In genomic region chr22:42438293-42438650, GRCh38 we compare ENCODE assay signal across 11 cellular contexts. TPM values are rescaled to one million over a fixed set of nuclear protein-coding genes. Genes with fewer than 3 reads are reported as not detected.
A peak's percentile ranks its signal among the peaks of the same experiment; 100 is the strongest.
DNase-seq lines count a peak whose midpoint lies in the region; ATAC-seq, FAIRE-seq and TF ChIP-seq lines count a peak whose summit lies in the region.
"Had no signal": no experiment of that assay in that cellular context is flagged by ENCODE, and none has a peak within 500 bp of the region (broad histone marks: within the 10 kb centered on the region; RNA-seq: fewer than 3 reads in every experiment).

No MANE protein-coding gene starts in this region.

- H3K27ac Mint-ChIP-seq in Calu3 (ENCODE audit: unreplicated experiment): no peak overlapping the region
- H3K27ac Mint-ChIP-seq: natural killer cell treated with Interleukin-12 subunit alpha and Interleukin-12 subunit beta and Interleukin-15 and Interleukin-18, amount 100 ng/mL, for 72 hours had no signal

- TF ChIP-seq EP300 in K562 (IDR thresholded peaks at IDR 0.05; ENCODE audit: low read length): no peak

- ATAC-seq in K562 (no peak), mucosa of descending colon (peak; percentile 2)

- CTCF ChIA-PET in Calu3 (lab: Charles Lee): interaction anchor here (0.5 to 1.1 kb wide), 3 partner anchors 68 to 347 kb away, joined by 3 to 4 read pairs (median 4); partner anchors contain the start of gene NDUFA6
- CTCF ChIA-PET in K562 (lab: Yijun Ruan, JAX; ENCODE audit: low intra/inter-chr PET ratio): interaction anchor here (1.2 to 4.2 kb wide), 3 partner anchors 36 to 270 kb away, joined by 4 to 48 read pairs (median 7); no protein-coding TSS in a partner anchor

- H3K4me1 Mint-ChIP-seq in Calu3 (ENCODE audit: low read depth, unreplicated experiment): peaks cover 23% of the 10 kb centered on the region

- H3K36me3 ChIP-seq in HAP-1 (replicated peaks) (no peaks in the 10 kb centered on the region), K562 (ENCODE audit: control insufficient read depth, insufficient read depth, low read length) (no peaks in the 10 kb centered on the region), mucosa of descending colon (ENCODE audit: low read depth) (no peaks in the 10 kb centered on the region)
- H3K36me3 ChIP-seq: suprapubic skin had no signal

- H3K9me1 ChIP-seq in K562 (ENCODE audit: control insufficient read depth, insufficient read depth, low read length): no peaks in the 10 kb centered on the region

- POLR2A ChIA-PET in K562 (lab: Yijun Ruan, JAX): interaction anchor here (0.6 kb wide), 1 partner anchor 123 kb away, joined by 3 read pairs; no protein-coding TSS in a partner anchor

- H4K20me1 ChIP-seq in K562 (replicated peaks; ENCODE audit: control insufficient read depth, insufficient read depth, low read length): no peaks in the 10 kb centered on the region

- H3K4me2 ChIP-seq in K562 (ENCODE audit: insufficient read depth, low read length): peak overlapping the region; percentile 67; the same call in 1 of the 2 replicates

- no peaks in the 10 kb centered on the region for H3K9me3 Mint-ChIP-seq in Calu3 (ENCODE audit: low read depth, unreplicated experiment)
- H3K9me3 Mint-ChIP-seq: natural killer cell treated with Interleukin-12 subunit alpha and Interleukin-12 subunit beta and Interleukin-15 and Interleukin-18, amount 100 ng/mL, for 72 hours had no signal

- H3K79me2 ChIP-seq in K562 (ENCODE audit: control insufficient read depth, insufficient read depth, low read length): no peaks in the 10 kb centered on the region

- DNase-seq in Calu3: no peak
- DNase-seq in HAP-1 (ENCODE audit: low spot score in 2 of 2): peak; percentile 10 to 44
- DNase-seq in K562 (ENCODE audit: extremely low read depth in 1 of 4, low spot score in 3 of 4): no peak
- no peak for DNase-seq in mucosa of descending colon
- no peak for DNase-seq in head of caudate nucleus
- no peak for DNase-seq in G401 (ENCODE audit: low spot score)
- no peak for DNase-seq in CD1c-positive myeloid dendritic cell (ENCODE audit: extremely low spot score)
- DNase-seq: activated CD4-positive, alpha-beta T cell treated with anti-CD3 and anti-CD28 coated beads, Interleukin-2, amount 50 U/mL, for 4 hours; NCI-H2107 had no signal

- in situ Hi-C loops in HAP-1 (cut with MboI; ENCODE audit: low sequenced_read_pairs): loop anchor here (10.0 kb wide), 2 partner anchors 343 to 473 kb away; partner anchors contain the start of genes NDUFA6 and SEPTIN3
- in situ Hi-C loops in K562 (cut with MboI): loop anchor here (25.0 kb wide), 1 partner anchor 476 kb away; the partner anchor contains the start of genes SEPTIN3 and SMIM45
- in situ Hi-C loops in G401 (cut with HindIII; ENCODE audit: low sequenced_read_pairs): no loop called here

- H2AFZ ChIP-seq in K562 (ENCODE audit: low read depth, low read length): peak overlapping the region; percentile 59; the same call in 1 of the 2 replicates

- 57% methylated on average over 3 of the region's 12 CpGs for WGBS in K562 (ENCODE audit: insufficient coverage, low coverage, missing lambda C conversion rate)

- no peak for FAIRE-seq in K562 (lab: Jason Lieb, UNC)

- TF ChIP-seq RAD21 in K562 (CRISPR knock-in tag; conservative IDR thresholded peaks at IDR 0.05 in 1 of 2, IDR thresholded peaks at IDR 0.05 in 1 of 2): no peak

- peak overlapping the region; percentile 72 for H3K4me3 Mint-ChIP-seq in Calu3 (ENCODE audit: low read depth, unreplicated experiment)

- H3K36me3 Mint-ChIP-seq in Calu3 (ENCODE audit: insufficient read depth, unreplicated experiment): peaks cover 15% of the 10 kb centered on the region
- H3K36me3 Mint-ChIP-seq: natural killer cell treated with Interleukin-12 subunit alpha and Interleukin-12 subunit beta and Interleukin-15 and Interleukin-18, amount 100 ng/mL, for 72 hours had no signal

- intact Hi-C loops in Calu3 (cut with micrococcal nuclease; ENCODE audit: unreplicated experiment): loop anchor here (5.0 kb wide), 1 partner anchor 471 kb away; the partner anchor contains the start of gene SEPTIN3
- intact Hi-C loops in K562 (cut with micrococcal nuclease): loop anchor here (5.0 to 10.0 kb wide), 2 partner anchors 36 to 63 kb away; no protein-coding TSS in a partner anchor
- intact Hi-C loops in mucosa of descending colon (cut with DNase I, micrococcal nuclease): loop anchor here in 1 of 2 donors (10.0 kb wide), 1 partner anchor 273 kb away; no protein-coding TSS in a partner anchor
- intact Hi-C loops in head of caudate nucleus (cut with DNase I): loop anchor here (5.0 to 10.0 kb wide), 3 partner anchors 93 to 343 kb away; partner anchors contain the start of gene NDUFA6

- no peaks in the 10 kb centered on the region for H3K9me3 ChIP-seq in HAP-1
- H3K9me3 ChIP-seq in K562 (replicated peaks; ENCODE audit: control insufficient read depth, insufficient read depth, low read depth, low read length): no peaks in the 10 kb centered on the region
- no peaks in the 10 kb centered on the region for H3K9me3 ChIP-seq in mucosa of descending colon
- H3K9me3 ChIP-seq: suprapubic skin had no signal

- no peak overlapping the region for H3K27ac ChIP-seq in K562 (ENCODE audit: extremely low read depth, low read depth, low read length)
- H3K27ac ChIP-seq: suprapubic skin had no signal

- BruUV-seq in Calu3 (replicated peaks; lab: Mats Ljungman, UMichigan) (no TSS peak), K562 (replicated peaks; lab: Mats Ljungman, UMichigan) (no TSS peak)

- peak overlapping the region in 1 of 2 experiments; percentile 68; a peak in 1 of 4 replicates for H3K9ac ChIP-seq in K562 (ENCODE audit: insufficient read depth in 1 of 2, low read depth in 2 of 2, low read length in 2 of 2)

- no peak for TF ChIP-seq POLR2A in K562 (conservative IDR thresholded peaks at IDR 0.05)

- peaks cover 13% of the 10 kb centered on the region for H3K27me3 Mint-ChIP-seq in Calu3 (ENCODE audit: unreplicated experiment)

- H3K4me3 ChIP-seq in HAP-1: no peak overlapping the region; the same call in 1 of the 2 replicates
- H3K4me3 ChIP-seq in K562: no peak overlapping the region
- H3K4me3 ChIP-seq in mucosa of descending colon: no peak overlapping the region

- TF ChIP-seq CTCF in Calu3 (IDR thresholded peaks at IDR 0.05; ENCODE audit: unreplicated experiment) (no peak), K562 (IDR thresholded peaks at IDR 0.05 in 2 of 3, conservative IDR thresholded peaks at IDR 0.05 in 1 of 3; ENCODE audit: insufficient read depth in 2 of 3, low read depth in 1 of 3, low read length in 3 of 3) (no peak), mucosa of descending colon (IDR thresholded peaks at IDR 0.05) (no peak)

- H3K27me3 ChIP-seq in HAP-1 (ENCODE audit: low read depth): no peaks in the 10 kb centered on the region; the same call in 1 of the 2 replicates
- H3K27me3 ChIP-seq in K562 (ENCODE audit: control insufficient read depth in 2 of 2, insufficient read depth in 2 of 2, low read length in 2 of 2): peaks cover 0 to 15% of the 10 kb centered on the region in 2 experiments; a peak in 2 of 5 replicates
- H3K27me3 ChIP-seq: suprapubic skin had no signal

- peaks cover 3% of the 10 kb centered on the region; the same call in 1 of the 2 replicates for H3K4me1 ChIP-seq in HAP-1
- H3K4me1 ChIP-seq in K562 (replicated peaks in 1 of 2; ENCODE audit: control insufficient read depth in 2 of 2, insufficient read depth in 2 of 2, low read length in 2 of 2): peaks cover 4 to 29% of the 10 kb centered on the region in 2 experiments
- no peaks in the 10 kb centered on the region for H3K4me1 ChIP-seq in mucosa of descending colon (ENCODE audit: low read depth)

TF ChIP-seq in K562, 482 proteins besides CTCF, POLR2A, EP300 and RAD21:
- TF ChIP-seq NELFE (IDR thresholded peaks at IDR 0.05; ENCODE audit: insufficient read depth, insufficient read length): no peak
- TF ChIP-seq ZNF263 (CRISPR knock-in tag; IDR thresholded peaks at IDR 0.05; ENCODE audit: borderline replicate concordance): peak; percentile 76
- TF ChIP-seq ZNF398 (CRISPR knock-in tag; IDR thresholded peaks at IDR 0.05): no peak

RNA-seq across cellular contexts. Expression of gene NFAM1, which starts 6.1 kb away (rescaled TPM):
- total RNA-seq in Calu3 (2022) (0.39 and 0.50 TPM in 2 replicates), K562 (2014; rRNA removed) (0.08 TPM in 1 of 2 replicates, not detected in the other), K562 (2014; rRNA removed; fragmentation: Illumina TruSeq; extraction: Trizol) (not detected in 2 replicates), K562 (2015; rRNA removed; fragmentation: Illumina TruSeq; extraction: Trizol) (0.04 TPM in 2 replicates), K562 (2021) (0.02 and 0.18 TPM in 2 replicates), mucosa of descending colon (1 to 10 TPM in 2 of 3 donors, under 1 TPM in 1; 0.46 to 3.1 (median 2.9) TPM)
- total RNA-seq in K562 (2011; cell fraction: chromatin; rRNA removed; ENCODE audit: low replicate concordance): not detected in 2 replicates
- total RNA-seq in K562 (2011; cell fraction: nucleolus; rRNA removed): not detected in 2 replicates
- total RNA-seq in K562 (2011; cell fraction: nucleoplasm; rRNA removed): not detected in 2 replicates
- polyA plus RNA-seq in K562 (2011; rRNA removed) (0.01 TPM in 1 of 2 replicates, not detected in the other), K562 (2014; fragmentation: Illumina TruSeq; extraction: Trizol) (0.03 and 0.04 TPM in 2 replicates), K562 (2014; fragmentation: Nextera tagmentation; extraction: Ambion mirVana) (not detected), K562 (2014; rRNA removed) (not detected in 2 replicates)
- 0.03 TPM in 1 of 2 replicates, not detected in the other for polyA plus RNA-seq in K562 (2011; cell fraction: cytosol; rRNA removed)
- polyA plus RNA-seq in K562 (2011; cell fraction: nucleus; rRNA removed): 0.03 TPM in 1 of 2 replicates, not detected in the other
- polyA plus RNA-seq in K562 (2012): 0.08 and 0.21 TPM in 2 replicates
- polyA minus RNA-seq in K562 (2011; rRNA and poly(A)+ RNA removed): not detected in 2 replicates
- polyA minus RNA-seq in K562 (2011; cell fraction: cytosol; rRNA and poly(A)+ RNA removed): not detected in 2 replicates
- not detected in 2 replicates for polyA minus RNA-seq in K562 (2011; cell fraction: nucleus; rRNA and poly(A)+ RNA removed)
- 0.47 and 1.2 TPM in 2 replicates for total RNA-seq in G401 (2014; rRNA removed; shearing (Covaris generic))

Comparison
In these comparisons a context has a peak if more than half of its experiments do, and no peak if none do; other contexts are left out.
1. DNase-seq: peak in HAP-1 (2 of 2); none in Calu3 (single experiment), K562 (0 of 4), mucosa of descending colon (0 of 3), head of caudate nucleus (0 of 42), G401 (single experiment) and CD1c-positive myeloid dendritic cell (single experiment).